Comparison of ENCODE assay signal across 1 cellular context in genomic region chr1:1676087-1676486, GRCh38. TPM values are rescaled to one million over a fixed set of nuclear protein-coding genes. Genes with fewer than 3 reads are reported as not detected.
"Had no signal": no experiment of that assay in that cellular context is flagged by ENCODE, and none has a peak within 500 bp of the region (broad histone marks: within the 10 kb centered on the region; RNA-seq: fewer than 3 reads in every experiment).

No MANE protein-coding gene starts in this region.

RNA-seq across cellular contexts. Expression of gene MMP23B, which starts 44.1 kb away (rescaled TPM):
- total RNA-seq: dermis microvascular lymphatic vessel endothelial cell had no signal
